ENCODE assay signal across 10 cellular contexts in genomic region chr1:1142352-1142751, GRCh38. TPM values are rescaled to one million over a fixed set of nuclear protein-coding genes. Genes with fewer than 3 reads are reported as not detected.
A peak's percentile ranks its signal among the peaks of the same experiment; 100 is the strongest.
DNase-seq lines count a peak whose midpoint lies in the region; ATAC-seq and TF ChIP-seq lines count a peak whose summit lies in the region.
"Not testable (repeated sequence)": the region's sequence is repeated elsewhere in the genome, so short reads cannot be mapped to it uniquely, and the experiment has no call there.
"Had no signal": no experiment of that assay in that cellular context is flagged by ENCODE, and none has a peak within 500 bp of the region (broad histone marks: within the 10 kb centered on the region; RNA-seq: fewer than 3 reads in every experiment).

No MANE protein-coding gene starts in this region.

- CTCF ChIA-PET in activated naive CD4-positive, alpha-beta T cell treated with anti-CD3 and anti-CD28 coated beads, Interleukin-2, amount 10 ng/mL, durations not matched to agents 7 days and 5 days (lab: Charles Lee) = not testable (repeated sequence)

- not testable (repeated sequence) for H3K27me3 Mint-ChIP-seq in activated T-cell treated with anti-CD3 and anti-CD28 coated beads, Interleukin-2, amount 50 U/mL, for 24 hours; activated naive CD4-positive, alpha-beta T cell treated with anti-CD3 and anti-CD28 coated beads, Interleukin-2, amount 10 ng/mL, durations not matched to agents 7 days and 5 days; endodermal cell (ENCODE audit: insufficient read depth); stimulated activated naive CD8-positive, alpha-beta T cell treated with anti-CD3 and anti-CD28 coated beads, Interleukin-15, amount 100 ng/mL, for 72 hours

- not testable (repeated sequence) for H3K36me3 Mint-ChIP-seq in activated T-cell treated with anti-CD3 and anti-CD28 coated beads, Interleukin-2, amount 50 U/mL, for 24 hours (ENCODE audit: low read depth); activated naive CD4-positive, alpha-beta T cell treated with anti-CD3 and anti-CD28 coated beads, Interleukin-2, amount 10 ng/mL, durations not matched to agents 7 days and 5 days; endodermal cell (ENCODE audit: low read depth)

- not testable (repeated sequence) for H3K79me2 ChIP-seq in OCI-LY3 (ENCODE audit: low read length)

- WGBS in endodermal cell (ENCODE audit: insufficient coverage in 1 of 2, insufficient read length in 1 of 2), 2 experiments = 49 to 70% methylated on average over 9 to 15 of the region's 15 CpGs

- H3K4me1 ChIP-seq in OCI-LY3 (ENCODE audit: low read length) = peaks cover 63% of the 10 kb centered on the region
- H3K4me1 ChIP-seq in endodermal cell (ENCODE audit: control insufficient read depth, insufficient read depth, low read length) = not testable (repeated sequence)

- ATAC-seq in stimulated activated naive CD8-positive, alpha-beta T cell treated with anti-CD3 and anti-CD28 coated beads, Interleukin-15, amount 100 ng/mL, for 72 hours = not testable (repeated sequence)

- H3K27ac ChIP-seq in OCI-LY3 (ENCODE audit: low read length) = peak overlapping the region; percentile 73; the same call in 1 of the 2 replicates
- not testable (repeated sequence) for H3K27ac ChIP-seq in endodermal cell (ENCODE audit: low read depth, low read length)

- not testable (repeated sequence) for H3K9me3 Mint-ChIP-seq in activated T-cell treated with anti-CD3 and anti-CD28 coated beads, Interleukin-2, amount 50 U/mL, for 24 hours; activated naive CD4-positive, alpha-beta T cell treated with anti-CD3 and anti-CD28 coated beads, Interleukin-2, amount 10 ng/mL, durations not matched to agents 7 days and 5 days; endodermal cell; stimulated activated naive CD8-positive, alpha-beta T cell treated with anti-CD3 and anti-CD28 coated beads, Interleukin-15, amount 100 ng/mL, for 72 hours

- peak; percentile 45 for DNase-seq in Daoy (ENCODE audit: low read depth)
- peak; percentile 54 for DNase-seq in activated CD4-positive, alpha-beta T cell treated with anti-CD3 and anti-CD28 coated beads for 48 hours
- not testable (repeated sequence) for DNase-seq in activated T-cell treated with anti-CD3 and anti-CD28 coated beads, Interleukin-2, amount 50 U/mL, for 24 hours; activated naive CD4-positive, alpha-beta T cell treated with anti-CD3 and anti-CD28 coated beads, Interleukin-2, amount 10 ng/mL, durations not matched to agents 7 days and 5 days; endodermal cell
- peak; percentile 31 for DNase-seq in stimulated activated CD4-positive, alpha-beta T cell treated with anti-CD3 and anti-CD28 coated beads, Interleukin-1b, Interleukin-23, amount 100 ng/mL, for 48 hours
- peak in 1 of 2 donors; percentile 56 for DNase-seq in stimulated activated naive CD8-positive, alpha-beta T cell treated with anti-CD3 and anti-CD28 coated beads, Interleukin-15, amount 100 ng/mL, for 72 hours

- H3K27ac Mint-ChIP-seq in activated T-cell treated with anti-CD3 and anti-CD28 coated beads, Interleukin-2, amount 50 U/mL, for 24 hours = peak overlapping the region; percentile 57
- peak overlapping the region; percentile 58 for H3K27ac Mint-ChIP-seq in activated naive CD4-positive, alpha-beta T cell treated with anti-CD3 and anti-CD28 coated beads, Interleukin-2, amount 10 ng/mL, durations not matched to agents 7 days and 5 days
- peak overlapping the region; percentile 44 for H3K27ac Mint-ChIP-seq in endodermal cell
- peak overlapping the region; percentile 50 to 66 for H3K27ac Mint-ChIP-seq in stimulated activated naive CD8-positive, alpha-beta T cell treated with anti-CD3 and anti-CD28 coated beads, Interleukin-15, amount 100 ng/mL, for 72 hours

- peak overlapping the region; percentile 70 for H3K4me3 ChIP-seq in OCI-LY3 (ENCODE audit: low read length)
- not testable (repeated sequence) for H3K4me3 ChIP-seq in endodermal cell (ENCODE audit: low read length)

- peaks cover 26% of the 10 kb centered on the region for H3K4me1 Mint-ChIP-seq in activated T-cell treated with anti-CD3 and anti-CD28 coated beads, Interleukin-2, amount 50 U/mL, for 24 hours (ENCODE audit: low read depth)
- peaks cover 46% of the 10 kb centered on the region for H3K4me1 Mint-ChIP-seq in activated naive CD4-positive, alpha-beta T cell treated with anti-CD3 and anti-CD28 coated beads, Interleukin-2, amount 10 ng/mL, durations not matched to agents 7 days and 5 days
- H3K4me1 Mint-ChIP-seq in endodermal cell = not testable (repeated sequence)
- peaks cover 68% of the 10 kb centered on the region for H3K4me1 Mint-ChIP-seq in stimulated activated naive CD8-positive, alpha-beta T cell treated with anti-CD3 and anti-CD28 coated beads, Interleukin-15, amount 100 ng/mL, for 72 hours

- not testable (repeated sequence) for H4K20me1 ChIP-seq in OCI-LY3 (ENCODE audit: insufficient read depth, low read length)

- H3K4me3 Mint-ChIP-seq in activated T-cell treated with anti-CD3 and anti-CD28 coated beads, Interleukin-2, amount 50 U/mL, for 24 hours; activated naive CD4-positive, alpha-beta T cell treated with anti-CD3 and anti-CD28 coated beads, Interleukin-2, amount 10 ng/mL, durations not matched to agents 7 days and 5 days; endodermal cell: not testable (repeated sequence)
- H3K4me3 Mint-ChIP-seq in stimulated activated naive CD8-positive, alpha-beta T cell treated with anti-CD3 and anti-CD28 coated beads, Interleukin-15, amount 100 ng/mL, for 72 hours = peak overlapping the region; percentile 80 to 86

- peak overlapping the region; percentile 59; the same call in 1 of the 2 replicates for H3K9ac ChIP-seq in OCI-LY3 (ENCODE audit: low read length)
- H3K9ac ChIP-seq in endodermal cell (ENCODE audit: extremely low read depth, low read length, poor library complexity, severe bottlenecking) = not testable (repeated sequence)

- H3K9me3 ChIP-seq in OCI-LY3 (ENCODE audit: insufficient read depth, low read length); endodermal cell (ENCODE audit: control insufficient read depth, low read length): not testable (repeated sequence)

- H3K36me3 ChIP-seq in OCI-LY3 (replicated peaks; ENCODE audit: low read depth, low read length); endodermal cell (ENCODE audit: control insufficient read depth, insufficient read depth, low read length): not testable (repeated sequence)

- H2AFZ ChIP-seq in OCI-LY3 (ENCODE audit: low read depth, low read length) = not testable (repeated sequence)

- peak overlapping the region; percentile 64 for H3K4me2 ChIP-seq in OCI-LY3 (ENCODE audit: low read length)

- H3K27me3 ChIP-seq in OCI-LY3 (ENCODE audit: low read depth, low read length); endodermal cell (ENCODE audit: control insufficient read depth, insufficient read depth, low read length, poor library complexity, severe bottlenecking): not testable (repeated sequence)

- not testable (repeated sequence) for TF ChIP-seq CTCF in OCI-LY3 (IDR thresholded peaks at IDR 0.05; ENCODE audit: low read depth, low read length); endodermal cell (conservative IDR thresholded peaks at IDR 0.05)

RNA-seq across cellular contexts. Expression of gene C1orf159, which starts 26.5 kb away (rescaled TPM):
- 14.8 and 19.1 TPM in 2 replicates for total RNA-seq in Daoy (2014; rRNA removed; shearing (Covaris generic))
- 10 to 100 TPM; 23.1 to 29.5 TPM for total RNA-seq in endodermal cell
- polyA plus RNA-seq in endodermal cell (2013, experiment 1 of 2) = 22.6 TPM
- 22.5 TPM for polyA plus RNA-seq in endodermal cell (2013, experiment 2 of 2)

RNA-seq across cellular contexts. Expression of gene TTLL10, which starts 31.3 kb away (rescaled TPM):
- not detected in 2 replicates for total RNA-seq in Daoy (2014; rRNA removed; shearing (Covaris generic))
- total RNA-seq in endodermal cell = 1 to 10 TPM in 1 of 2 donors, under 1 TPM in 1; 0.93 to 1.2 TPM
- 1.1 TPM for polyA plus RNA-seq in endodermal cell (2013, experiment 1 of 2)
- polyA plus RNA-seq in endodermal cell (2013, experiment 2 of 2) = 0.21 TPM
- total RNA-seq: GM23248 had no signal
- polyA plus RNA-seq: A549, GM23248 had no signal
